ENCODE assay signal across 10 cellular contexts in the genomic region with DNA sequence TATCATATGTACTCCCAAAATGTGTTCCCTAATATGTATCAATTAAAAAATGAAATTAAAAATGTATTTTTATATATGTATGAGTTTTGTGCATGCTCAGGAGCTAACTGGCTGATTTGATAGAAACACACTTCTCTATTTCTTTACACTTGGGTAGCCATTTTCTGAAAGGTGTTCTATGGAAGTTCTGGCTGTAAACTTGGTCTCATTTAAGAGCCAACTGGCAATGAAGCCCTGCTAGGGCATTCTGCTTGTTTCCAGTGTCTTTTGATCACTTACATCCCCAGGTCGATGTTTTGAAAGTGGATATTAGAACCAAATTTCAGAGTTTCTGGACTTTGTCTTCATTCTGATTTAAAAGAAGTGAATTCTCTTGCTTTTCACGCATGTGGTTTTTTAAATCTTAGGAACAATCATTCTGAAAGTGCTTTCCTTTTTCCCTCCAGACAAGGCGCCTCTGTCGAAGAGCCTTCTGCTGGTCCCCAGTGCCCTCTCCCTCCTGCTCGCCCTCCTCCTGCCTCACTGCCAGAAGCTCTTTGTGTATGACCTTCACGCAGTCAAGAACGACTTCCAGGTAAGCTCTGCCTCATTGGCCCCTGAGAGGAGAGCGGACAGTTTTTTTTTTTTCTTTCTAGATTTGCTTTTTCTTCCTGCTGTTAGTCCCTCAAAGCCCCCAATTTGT. TPM values are rescaled to one million over a fixed set of nuclear protein-coding genes. Genes with fewer than 3 reads are reported as not detected.
DNase-seq lines count a peak whose midpoint lies in the region; ATAC-seq, FAIRE-seq and TF ChIP-seq lines count a peak whose summit lies in the region.
"Had no signal": no experiment of that assay in that cellular context is flagged by ENCODE, and none has a peak within 500 bp of the region (broad histone marks: within the 10 kb centered on the region; RNA-seq: fewer than 3 reads in every experiment).

No MANE protein-coding gene starts in this region.

- no peaks in the 10 kb centered on the region for H3K9me3 ChIP-seq in Karpas-422 (ENCODE audit: low read length)
- H3K9me3 ChIP-seq: breast epithelium had no signal

- H3K4me3 ChIP-seq in GM12864 (ENCODE audit: low read depth, low read length), result peak overlapping the region; percentile 46
- peak overlapping the region; percentile 33; the same call in 1 of the 2 replicates for H3K4me3 ChIP-seq in Karpas-422 (ENCODE audit: low read length)
- H3K4me3 ChIP-seq: breast epithelium had no signal

- peaks cover 74% of the 10 kb centered on the region for H3K79me2 ChIP-seq in Karpas-422 (ENCODE audit: low read length)

- H3K27ac ChIP-seq in Karpas-422 (ENCODE audit: low read length), result peak overlapping the region; percentile 76
- H3K27ac ChIP-seq: breast epithelium had no signal

- DNase-seq in GM12864 (ENCODE audit: low read depth) (no peak), Karpas-422 (no peak), left lobe of liver (ENCODE audit: low spot score) (no peak), RCC 7860 (ENCODE audit: low spot score) (no peak), mesenteric fat pad (ENCODE audit: low spot score) (no peak), NCI-H2196 treated with DMSO at 0.1 percent for 48 hours (lab: John Stamatoyannopoulos, UW; ENCODE audit: unreplicated experiment) (no peak)
- DNase-seq: IMR-90 had no signal

- peak overlapping the region; percentile 53 for H3K4me2 ChIP-seq in Karpas-422 (ENCODE audit: low read depth, low read length, poor library complexity, severe bottlenecking)

- H3K9ac ChIP-seq in Karpas-422 (ENCODE audit: low read length), result peak overlapping the region; percentile 42

- TF ChIP-seq CTCF in GM12864 (IDR thresholded peaks at IDR 0.05; ENCODE audit: low read depth, low read length, missing control alignments), result no peak

- no peak overlapping the region for H2AFZ ChIP-seq in Karpas-422 (ENCODE audit: low read length)

- H3K27me3 ChIP-seq in Karpas-422 (ENCODE audit: low read length), result no peaks in the 10 kb centered on the region
- H3K27me3 ChIP-seq: breast epithelium had no signal

- H3K9me2 ChIP-seq in Karpas-422 (replicated peaks; ENCODE audit: insufficient read depth, low read length), result no peaks in the 10 kb centered on the region

- H3K36me3 ChIP-seq in Karpas-422 (ENCODE audit: insufficient read depth, low read length), result peaks cover 20% of the 10 kb centered on the region
- H3K36me3 ChIP-seq: breast epithelium had no signal

- FAIRE-seq in RCC 7860 (lab: Jason Lieb, UNC), result no peak

- no peaks in the 10 kb centered on the region; the same call in 1 of the 2 replicates for H4K20me1 ChIP-seq in Karpas-422 (ENCODE audit: insufficient read depth, low read depth, low read length)

- peaks cover 71% of the 10 kb centered on the region for H3K4me1 ChIP-seq in Karpas-422 (ENCODE audit: low read length)
- H3K4me1 ChIP-seq: breast epithelium had no signal

- ATAC-seq in GM21381 (IDR thresholded peaks at IDR 0.05; ENCODE audit: unreplicated experiment) (peak; percentile 70), left lobe of liver (peak; percentile 85), GM18520 (IDR thresholded peaks at IDR 0.05; ENCODE audit: unreplicated experiment) (no peak)

RNA-seq across cellular contexts. Expression of gene GPR18, which starts 20.1 kb away (rescaled TPM):
- total RNA-seq in Karpas-422 (2014; rRNA removed; shearing (Covaris generic); ENCODE audit: low replicate concordance), result 45.4 and 126 TPM in 2 replicates
- total RNA-seq in left lobe of liver, result 0.15 TPM
- total RNA-seq in mesenteric fat pad, result not detected
- total RNA-seq: IMR-90 had no signal

RNA-seq across cellular contexts. Expression of gene UBAC2, which starts 37.5 kb away (rescaled TPM):
- total RNA-seq in Karpas-422 (2014; rRNA removed; shearing (Covaris generic); ENCODE audit: low replicate concordance), result 50.6 and 58.3 TPM in 2 replicates
- total RNA-seq in left lobe of liver, result 33.4 TPM
- 49.3 TPM for total RNA-seq in mesenteric fat pad

Comparison
In these comparisons a context has a peak if more than half of its experiments do, and no peak if none do; other contexts are left out.
1. RNA of gene GPR18, which starts 20.1 kb away (total RNA-seq): 45.4 to 126 TPM in Karpas-422; not detected in mesenteric fat pad (single experiment) and 0.15 TPM in left lobe of liver (single experiment); every median in the first group is over 10 times any median in the second.